8 cellular contexts compared by ENCODE assay signal in genomic region chr1:164617607-164618564, GRCh38. TPM values are rescaled to one million over a fixed set of nuclear protein-coding genes. Genes with fewer than 3 reads are reported as not detected.
A peak's percentile ranks its signal among the peaks of the same experiment; 100 is the strongest.
DNase-seq lines count a peak whose midpoint lies in the region; ATAC-seq and TF ChIP-seq lines count a peak whose summit lies in the region.

No MANE protein-coding gene starts in this region.

- H3K79me2 ChIP-seq in Loucy (ENCODE audit: insufficient read depth, low read length) = no peaks in the 10 kb centered on the region

- no peaks in the 10 kb centered on the region for H4K20me1 ChIP-seq in Loucy (ENCODE audit: insufficient read depth, low read length, poor library complexity, severe bottlenecking)

- no peaks in the 10 kb centered on the region for H3K9me2 ChIP-seq in Loucy (replicated peaks; ENCODE audit: low read depth, low read length)

- DNase-seq in BJ (ENCODE audit: low read depth) (no peak), WERI-Rb-1 (peak; percentile 38), GM19240 (ENCODE audit: insufficient read length, low spot score) (no peak), putamen (ENCODE audit: low spot score) (no peak), cortex of kidney (lab: John Stamatoyannopoulos, UW) (no peak)

- no peaks in the 10 kb centered on the region for H3F3A ChIP-seq in Loucy (ENCODE audit: low read depth)

- H3K4me2 ChIP-seq in Loucy (ENCODE audit: low read depth, low read length, poor library complexity, severe bottlenecking) = no peak overlapping the region

- H3K36me3 ChIP-seq in BJ (ENCODE audit: control insufficient read depth, insufficient read depth, low read length) (no peaks in the 10 kb centered on the region; the same call in 1 of the 2 replicates), Loucy (ENCODE audit: insufficient read depth, low read length) (no peaks in the 10 kb centered on the region), WERI-Rb-1 (no peaks in the 10 kb centered on the region), liver (ENCODE audit: control insufficient read depth in 4 of 4, insufficient read depth in 3 of 4, low read depth in 1 of 4, low read length in 3 of 4) (no peaks in the 10 kb centered on the region)

- H3K27me3 ChIP-seq in BJ (ENCODE audit: control insufficient read depth, insufficient read depth, low read length) (no peaks in the 10 kb centered on the region), Loucy (ENCODE audit: insufficient read depth, low read length, poor library complexity, severe bottlenecking) (no peaks in the 10 kb centered on the region), WERI-Rb-1 (ENCODE audit: insufficient read depth, low read depth, severe bottlenecking) (no peaks in the 10 kb centered on the region), liver (ENCODE audit: control insufficient read depth in 4 of 4, insufficient read depth in 4 of 4, low read length in 3 of 4) (no peaks in the 10 kb centered on the region)

- H3K9ac ChIP-seq in Loucy (ENCODE audit: low read depth, low read length, poor library complexity, severe bottlenecking) = no peak overlapping the region
- no peak overlapping the region for H3K9ac ChIP-seq in liver (ENCODE audit: low read depth in 1 of 2, low read length in 2 of 2)

- peak; percentile 82 to 89 for TF ChIP-seq RAD21 in liver (IDR thresholded peaks at IDR 0.05)

- no peak for ATAC-seq in GM21360 (IDR thresholded peaks at IDR 0.05; ENCODE audit: unreplicated experiment)

- 79% methylated on average over 10 of the region's 10 CpGs for WGBS in liver

- H2AFZ ChIP-seq in Loucy (ENCODE audit: low read length) = no peak overlapping the region

- H3K9me3 ChIP-seq in Loucy (ENCODE audit: insufficient read depth, low read depth, low read length) = no peaks in the 10 kb centered on the region
- no peaks in the 10 kb centered on the region for H3K9me3 ChIP-seq in WERI-Rb-1 (ENCODE audit: severe bottlenecking)
- no peaks in the 10 kb centered on the region for H3K9me3 ChIP-seq in liver (ENCODE audit: control insufficient read depth in 4 of 4, low read length in 3 of 4)

- H3K4me3 ChIP-seq in BJ (ENCODE audit: low read depth, low read length) (no peak overlapping the region), Loucy (ENCODE audit: low read length, poor library complexity, severe bottlenecking) (no peak overlapping the region), WERI-Rb-1 (ENCODE audit: low read depth, low read length) (no peak overlapping the region), liver (ENCODE audit: low read depth in 1 of 3, low read length in 3 of 3) (no peak overlapping the region)

- H3K27ac ChIP-seq in WERI-Rb-1 (no peak overlapping the region), liver (ENCODE audit: low read depth in 1 of 2, low read length in 2 of 2) (no peak overlapping the region)

- peak; percentile 53 for TF ChIP-seq CTCF in BJ (IDR thresholded peaks at IDR 0.05; ENCODE audit: insufficient read depth, low read depth, low read length)
- peak; percentile 51 for TF ChIP-seq CTCF in Loucy (conservative IDR thresholded peaks at IDR 0.05; ENCODE audit: low read length)
- peak; percentile 40; the same call in 1 of the 2 replicates for TF ChIP-seq CTCF in WERI-Rb-1 (IDR thresholded peaks at IDR 0.05; ENCODE audit: low read depth, low read length)
- peak; percentile 48 for TF ChIP-seq CTCF in liver (IDR thresholded peaks at IDR 0.05; ENCODE audit: low read depth, low read length, missing input control)

- POLR2A ChIA-PET in BJ (lab: Charles Lee) = no interaction called here

- H3K4me1 ChIP-seq in Loucy (ENCODE audit: insufficient read depth, low read length, poor library complexity, severe bottlenecking) (no peaks in the 10 kb centered on the region), liver (ENCODE audit: control insufficient read depth in 4 of 4, insufficient read depth in 4 of 4, low read length in 3 of 4) (peaks cover 0 to 3% (median 1%) of the 10 kb centered on the region in 4 donors)

- CTCF ChIA-PET in BJ (lab: Yijun Ruan, JAX) = interaction anchor here (0.7 to 7.5 kb wide), 12 partner anchors 12 to 171 kb away, joined by 3 to 36 read pairs (median 4); no protein-coding TSS in a partner anchor

TF ChIP-seq in liver, 16 proteins besides CTCF, POLR2A, EP300 and RAD21:
- TF ChIP-seq SP1 (IDR thresholded peaks at IDR 0.05) (no peak), RXRA (IDR thresholded peaks at IDR 0.05) (no peak), ATF3 (IDR thresholded peaks at IDR 0.05) (no peak), MAX (IDR thresholded peaks at IDR 0.05) (no peak), EGR1 (IDR thresholded peaks at IDR 0.05; ENCODE audit: low read depth in 2 of 2) (no peak), TAF1 (conservative IDR thresholded peaks at IDR 0.05) (no peak), NR2F2 (IDR thresholded peaks at IDR 0.05) (no peak), HNF4A (conservative IDR thresholded peaks at IDR 0.05) (no peak), GABPA (IDR thresholded peaks at IDR 0.05 in 1 of 2, conservative IDR thresholded peaks at IDR 0.05 in 1 of 2) (no peak), FOXA2 (IDR thresholded peaks at IDR 0.05) (no peak), HNF4G (IDR thresholded peaks at IDR 0.05) (no peak), FOXA1 (IDR thresholded peaks at IDR 0.05) (no peak), REST (IDR thresholded peaks at IDR 0.05) (no peak), JUND (IDR thresholded peaks at IDR 0.05) (no peak), YY1 (IDR thresholded peaks at IDR 0.05) (no peak)
- TF ChIP-seq, protein P1, sequence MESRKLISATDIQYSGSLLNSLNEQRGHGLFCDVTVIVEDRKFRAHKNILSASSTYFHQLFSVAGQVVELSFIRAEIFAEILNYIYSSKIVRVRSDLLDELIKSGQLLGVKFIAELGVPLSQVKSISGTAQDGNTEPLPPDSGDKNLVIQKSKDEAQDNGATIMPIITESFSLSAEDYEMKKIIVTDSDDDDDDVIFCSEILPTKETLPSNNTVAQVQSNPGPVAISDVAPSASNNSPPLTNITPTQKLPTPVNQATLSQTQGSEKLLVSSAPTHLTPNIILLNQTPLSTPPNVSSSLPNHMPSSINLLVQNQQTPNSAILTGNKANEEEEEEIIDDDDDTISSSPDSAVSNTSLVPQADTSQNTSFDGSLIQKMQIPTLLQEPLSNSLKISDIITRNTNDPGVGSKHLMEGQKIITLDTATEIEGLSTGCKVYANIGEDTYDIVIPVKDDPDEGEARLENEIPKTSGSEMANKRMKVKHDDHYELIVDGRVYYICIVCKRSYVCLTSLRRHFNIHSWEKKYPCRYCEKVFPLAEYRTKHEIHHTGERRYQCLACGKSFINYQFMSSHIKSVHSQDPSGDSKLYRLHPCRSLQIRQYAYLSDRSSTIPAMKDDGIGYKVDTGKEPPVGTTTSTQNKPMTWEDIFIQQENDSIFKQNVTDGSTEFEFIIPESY (IDR thresholded peaks at IDR 0.05) = no peak

RNA-seq across cellular contexts. Expression of gene PBX1, which starts 58.9 kb away (rescaled TPM):
- polyA plus RNA-seq in BJ (2011; rRNA removed) (46.1 and 46.4 TPM in 2 replicates), liver (1 to 10 TPM; 2.2 to 2.5 TPM)
- 45.4 and 48.3 TPM in 2 replicates for polyA minus RNA-seq in BJ (2011; rRNA and poly(A)+ RNA removed)
- total RNA-seq in liver = 10 to 100 TPM in 1 of 2 donors, 1 to 10 TPM in 1; 7.6 to 17.3 TPM

Comparison
In these comparisons a context has a peak if more than half of its experiments do, and no peak if none do; other contexts are left out.
1. RNA of gene PBX1, which starts 58.9 kb away (polyA plus RNA-seq): 46.1 to 46.4 TPM in BJ; 2.2 to 2.5 TPM in liver; every median in the first group is over 10 times any median in the second.
2. Peak in every context shown above with its lines, with median percentiles within 50 percentile points of each other: CTCF ChIP-seq.